ENCODE assay signal across 8 cellular contexts in the genomic region with DNA sequence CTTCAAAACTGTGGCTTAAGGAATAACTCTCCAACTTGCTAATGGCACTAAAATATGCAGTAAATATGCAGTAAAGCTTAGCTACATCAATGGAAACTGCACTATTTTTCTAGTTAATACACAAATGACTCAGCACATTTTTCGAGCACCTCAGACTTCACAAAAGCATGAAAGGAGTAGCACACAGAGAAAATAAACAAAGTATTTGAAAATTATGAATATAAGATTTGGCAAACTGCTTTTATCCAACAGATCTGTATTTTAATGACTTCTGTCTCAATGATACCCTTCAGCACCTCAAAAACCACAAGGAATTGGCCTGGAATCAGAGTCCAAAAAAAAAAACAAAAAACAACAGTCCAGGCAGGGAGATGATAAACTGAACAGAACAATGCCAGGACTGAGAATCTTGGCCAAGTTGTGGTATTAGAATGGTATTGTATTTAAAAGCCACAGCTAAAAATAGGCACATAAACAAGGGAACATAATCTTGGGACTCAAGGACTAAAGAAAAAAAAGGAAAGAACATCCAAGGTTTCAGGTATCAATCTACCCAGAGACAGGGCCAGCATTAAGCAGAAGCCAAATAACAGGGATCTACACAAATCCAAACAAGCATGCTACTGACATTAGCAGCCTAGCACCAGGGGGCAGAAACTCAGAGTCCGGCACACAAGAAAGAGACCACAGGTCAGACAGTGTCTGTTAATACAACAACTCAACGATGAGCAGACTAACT. TPM values are rescaled to one million over a fixed set of nuclear protein-coding genes. Genes with fewer than 3 reads are reported as not detected.
A peak's percentile ranks its signal among the peaks of the same experiment; 100 is the strongest.
DNase-seq lines count a peak whose midpoint lies in the region; FAIRE-seq and TF ChIP-seq lines count a peak whose summit lies in the region.

No MANE protein-coding gene starts in this region.

- no peak for FAIRE-seq in GM19239 (lab: Jason Lieb, UNC)

- no peak overlapping the region for H3K4me3 Mint-ChIP-seq in activated naive CD4-positive, alpha-beta T cell treated with anti-CD3 and anti-CD28 coated beads for 36 hours
- H3K4me3 Mint-ChIP-seq in mesothelial cell of epicardium: no peak overlapping the region

- H3K9me3 Mint-ChIP-seq in activated naive CD4-positive, alpha-beta T cell treated with anti-CD3 and anti-CD28 coated beads for 36 hours: peaks cover 4% of the 10 kb centered on the region
- H3K9me3 Mint-ChIP-seq in mesothelial cell of epicardium: peaks cover 7% of the 10 kb centered on the region

- H3K27ac ChIP-seq in coronary artery (peak overlapping the region; percentile 25 to 39), colonic mucosa (no peak overlapping the region)

- CTCF ChIA-PET in activated naive CD4-positive, alpha-beta T cell treated with anti-CD3 and anti-CD28 coated beads for 36 hours (lab: Charles Lee): interaction anchor here (0.7 kb wide), 1 partner anchor 10 kb away, joined by 3 read pairs; no protein-coding TSS in a partner anchor

- no peaks in the 10 kb centered on the region for H3K27me3 ChIP-seq in colonic mucosa

- intact Hi-C loops in activated naive CD4-positive, alpha-beta T cell treated with anti-CD3 and anti-CD28 coated beads for 36 hours (cut with micrococcal nuclease): no loop called here
- intact Hi-C loops in colonic mucosa (cut with DNase I): no loop called here

- H3K9me3 ChIP-seq in colonic mucosa: no peaks in the 10 kb centered on the region

- peak overlapping the region; percentile 63 for H3K27ac Mint-ChIP-seq in activated naive CD4-positive, alpha-beta T cell treated with anti-CD3 and anti-CD28 coated beads for 36 hours
- H3K27ac Mint-ChIP-seq in mesothelial cell of epicardium: peak overlapping the region; percentile 93

- H3K4me3 ChIP-seq in coronary artery (no peak overlapping the region), colonic mucosa (no peak overlapping the region)

- no peak overlapping the region for H3K9ac ChIP-seq in colonic mucosa (ENCODE audit: low read depth in 2 of 2, low read length in 2 of 2)

- no peaks in the 10 kb centered on the region for H3K4me1 ChIP-seq in colonic mucosa

- no peak for TF ChIP-seq CTCF in coronary artery (IDR thresholded peaks at IDR 0.05)
- TF ChIP-seq CTCF in mesothelial cell of epicardium (IDR thresholded peaks at IDR 0.05; ENCODE audit: unreplicated experiment): no peak
- no peak for TF ChIP-seq CTCF in colonic mucosa (IDR thresholded peaks at IDR 0.05)

- DNase-seq in activated naive CD4-positive, alpha-beta T cell treated with anti-CD3 and anti-CD28 coated beads for 36 hours: no peak
- DNase-seq in activated naive CD4-positive, alpha-beta T cell (lab: John Stamatoyannopoulos, UW): no peak
- DNase-seq in NCI-H2227 (lab: John Stamatoyannopoulos, UW; ENCODE audit: unreplicated experiment) (peak; percentile 16), coronary artery (ENCODE audit: low spot score) (no peak), mesothelial cell of epicardium (ENCODE audit: low spot score in 2 of 2, unreplicated experiment in 2 of 2) (no peak), colonic mucosa (no peak), retina (no peak), GM19239 (ENCODE audit: insufficient read length, low spot score) (no peak)

- no peaks in the 10 kb centered on the region for H3K27me3 Mint-ChIP-seq in activated naive CD4-positive, alpha-beta T cell treated with anti-CD3 and anti-CD28 coated beads for 36 hours (ENCODE audit: low read depth)
- no peaks in the 10 kb centered on the region for H3K27me3 Mint-ChIP-seq in mesothelial cell of epicardium (ENCODE audit: low read depth)

- H3K36me3 Mint-ChIP-seq in activated naive CD4-positive, alpha-beta T cell treated with anti-CD3 and anti-CD28 coated beads for 36 hours (ENCODE audit: low read depth): peaks cover 27% of the 10 kb centered on the region
- H3K36me3 Mint-ChIP-seq in mesothelial cell of epicardium: peaks cover 14% of the 10 kb centered on the region

- H3K4me1 Mint-ChIP-seq in activated naive CD4-positive, alpha-beta T cell treated with anti-CD3 and anti-CD28 coated beads for 36 hours (ENCODE audit: low read depth): peaks cover 86% of the 10 kb centered on the region
- peaks cover 73% of the 10 kb centered on the region for H3K4me1 Mint-ChIP-seq in mesothelial cell of epicardium

- H3K36me3 ChIP-seq in colonic mucosa: no peaks in the 10 kb centered on the region

RNA-seq across cellular contexts. Expression of a gene that starts 21.4 kb away (rescaled TPM):
- 10 to 100 TPM; 19.9 TPM for total RNA-seq in activated naive CD4-positive, alpha-beta T cell treated with anti-CD3 and anti-CD28 coated beads for 36 hours
- total RNA-seq in mesothelial cell of epicardium (73.0 to 77.9 TPM (median 74.6 TPM) in 3 replicates), colonic mucosa (10 to 100 TPM; 25.1 to 39.7 TPM)
